21 cellular contexts compared by ENCODE assay signal in the genomic region with DNA sequence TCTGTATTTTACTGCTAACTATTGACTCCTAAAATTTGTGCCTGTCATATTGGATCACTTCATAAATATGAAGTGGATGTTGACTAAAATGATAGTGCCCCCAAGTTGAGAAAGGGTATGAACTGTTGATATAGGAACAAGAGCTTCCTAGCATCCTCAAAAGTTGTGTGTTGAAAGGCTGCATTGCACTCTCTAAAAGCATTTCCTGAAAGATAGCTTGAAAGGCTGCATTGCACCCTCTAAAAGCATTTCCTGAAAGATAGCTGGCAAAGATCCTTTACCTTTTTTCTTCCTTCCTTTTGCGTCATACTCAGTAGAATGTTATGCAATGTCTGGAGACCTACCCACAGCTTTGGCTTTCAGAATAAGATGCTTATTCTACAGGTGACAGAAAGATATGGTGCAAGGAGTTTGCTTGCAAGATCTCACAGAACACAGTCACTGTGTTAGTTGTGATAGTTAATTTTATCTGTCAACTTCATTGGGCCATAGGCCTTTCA.
"Had no signal": no experiment of that assay in that cellular context is flagged by ENCODE, and none has a peak within 500 bp of the region (broad histone marks: within the 10 kb centered on the region; RNA-seq: fewer than 3 reads in every experiment).

No MANE protein-coding gene starts in this region.

- H3K36me3 ChIP-seq: gastrocnemius medialis, prostate gland, right atrium auricular region, thoracic aorta, transverse colon had no signal

- H3K27ac Mint-ChIP-seq: naive thymus-derived CD8-positive, alpha-beta T cell; nephron progenitor cell; stimulated activated memory B cell treated with anti-CD40 and anti-IgM and Interleukin-4, amounts not matched to agents 10 μg/mL and 1 μg/mL and 100 μg/mL, for 72 hours had no signal

- H3K4me1 Mint-ChIP-seq: naive thymus-derived CD8-positive, alpha-beta T cell; nephron progenitor cell; stimulated activated memory B cell treated with anti-CD40 and anti-IgM and Interleukin-4, amounts not matched to agents 10 μg/mL and 1 μg/mL and 100 μg/mL, for 72 hours had no signal

- H3K4me3 Mint-ChIP-seq: naive thymus-derived CD8-positive, alpha-beta T cell; nephron progenitor cell; stimulated activated memory B cell treated with anti-CD40 and anti-IgM and Interleukin-4, amounts not matched to agents 10 μg/mL and 1 μg/mL and 100 μg/mL, for 72 hours had no signal

- H3K36me3 Mint-ChIP-seq: naive thymus-derived CD8-positive, alpha-beta T cell; stimulated activated memory B cell treated with anti-CD40 and anti-IgM and Interleukin-4, amounts not matched to agents 10 μg/mL and 1 μg/mL and 100 μg/mL, for 72 hours had no signal

- H3K27me3 ChIP-seq: gastrocnemius medialis, right atrium auricular region, transverse colon had no signal

- H3K4me1 ChIP-seq: gastrocnemius medialis, prostate gland, right atrium auricular region, transverse colon had no signal

- DNase-seq: cortex of kidney; foreskin fibroblast; gastrocnemius medialis; head of caudate nucleus; naive thymus-derived CD8-positive, alpha-beta T cell; nephron progenitor cell; nucleus accumbens; stimulated activated CD4-positive, alpha-beta T cell treated with anti-CD3 and anti-CD28 coated beads, Interleukin-12 subunit alpha, Interleukin-12 subunit beta, amount 100 ng/mL, for 4 hours; stimulated activated CD4-positive, alpha-beta T cell treated with anti-CD3 and anti-CD28 coated beads, Interleukin-2, amount 100 ng/mL, for 24 hours; stimulated activated CD4-positive, alpha-beta T cell treated with anti-CD3 and anti-CD28 coated beads, Interleukin-4, amount 100 ng/mL, for 24 hours; stimulated activated naive CD8-positive, alpha-beta T cell treated with anti-CD3 and anti-CD28 coated beads, Interleukin-15, Interleukin-2, amounts not matched to agents 100 U/mL and 50 U/mL, for 24 hours; transverse colon had no signal

- H3K27me3 Mint-ChIP-seq: naive thymus-derived CD8-positive, alpha-beta T cell; stimulated activated memory B cell treated with anti-CD40 and anti-IgM and Interleukin-4, amounts not matched to agents 10 μg/mL and 1 μg/mL and 100 μg/mL, for 72 hours had no signal

- ATAC-seq: esophagus mucosa; gastrocnemius medialis; naive thymus-derived CD8-positive, alpha-beta T cell; sciatic nerve; stimulated activated memory B cell treated with anti-CD40 and anti-IgM and Interleukin-4, amounts not matched to agents 10 μg/mL and 1 μg/mL and 100 μg/mL, for 72 hours; stimulated activated naive CD8-positive, alpha-beta T cell treated with anti-CD3 and anti-CD28 coated beads, Interleukin-15, Interleukin-2, amounts not matched to agents 100 U/mL and 50 U/mL, for 24 hours had no signal

- H3K27ac ChIP-seq: epithelial cell of prostate, gastrocnemius medialis, prostate gland, right atrium auricular region, thoracic aorta, transverse colon had no signal

- H3K4me3 ChIP-seq: gastrocnemius medialis, prostate gland, right atrium auricular region, smooth muscle cell, thoracic aorta, transverse colon had no signal

- FAIRE-seq: keratinocyte had no signal

- H3K9me3 Mint-ChIP-seq: nephron progenitor cell had no signal

- H3K4me2 ChIP-seq: smooth muscle cell had no signal

- H3K9me3 ChIP-seq: gastrocnemius medialis, prostate gland, right atrium auricular region, thoracic aorta, transverse colon had no signal
